ENCODE assay signal across 15 cellular contexts in the genomic region with DNA sequence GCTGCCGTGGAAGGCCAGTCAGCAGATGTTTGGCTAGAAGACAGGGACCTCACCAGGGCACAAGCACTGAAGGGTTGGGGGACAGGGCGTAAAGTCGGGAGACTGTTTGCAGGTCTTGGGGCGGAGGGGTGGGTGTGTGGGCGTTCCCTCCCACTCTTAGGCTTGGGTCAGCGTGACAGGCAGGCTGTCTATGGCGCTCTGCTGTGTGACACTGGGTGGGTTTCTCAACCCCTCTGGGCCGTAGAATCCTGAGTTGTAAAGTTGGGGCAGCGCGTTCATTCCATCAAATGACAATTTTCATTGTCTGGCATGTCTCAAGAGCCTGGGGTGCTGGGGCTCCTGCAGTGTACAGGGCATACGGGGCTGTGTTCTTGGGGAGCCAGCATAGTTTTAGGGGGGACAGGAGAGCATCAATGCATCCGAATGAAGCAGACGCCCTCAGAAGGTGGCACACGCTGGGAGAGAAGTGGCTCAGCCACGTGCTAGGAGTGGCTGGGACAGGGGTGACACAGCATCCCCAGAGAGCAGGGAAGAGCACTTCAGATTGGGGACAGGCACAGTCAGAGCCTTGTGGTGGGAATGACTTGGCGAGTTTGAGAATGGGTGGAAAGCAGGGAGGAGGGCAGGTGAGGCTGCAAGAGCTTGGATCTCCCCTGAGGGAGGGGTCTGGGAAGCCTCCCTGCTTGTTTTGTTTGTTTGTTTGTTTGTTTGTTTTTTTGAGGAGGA. TPM values are rescaled to one million over a fixed set of nuclear protein-coding genes. Genes with fewer than 3 reads are reported as not detected.
A peak's percentile ranks its signal among the peaks of the same experiment; 100 is the strongest.
DNase-seq lines count a peak whose midpoint lies in the region; ATAC-seq, FAIRE-seq and TF ChIP-seq lines count a peak whose summit lies in the region.
"Had no signal": no experiment of that assay in that cellular context is flagged by ENCODE, and none has a peak within 500 bp of the region (broad histone marks: within the 10 kb centered on the region; RNA-seq: fewer than 3 reads in every experiment).

No MANE protein-coding gene starts in this region.

- no peak overlapping the region for H3K4me3 Mint-ChIP-seq in WTC11
- peak overlapping the region; percentile 33 for H3K4me3 Mint-ChIP-seq in endothelial cell (ENCODE audit: unreplicated experiment)
- peak overlapping the region in 1 of 2 donors; percentile 25 for H3K4me3 Mint-ChIP-seq in effector memory CD8-positive, alpha-beta T cell
- H3K4me3 Mint-ChIP-seq: CD14-positive monocyte; CD8-positive, alpha-beta T cell had no signal

- H2AFZ ChIP-seq in HepG2 (ENCODE audit: low read length), result no peak overlapping the region

- H3K27ac ChIP-seq in HepG2 (ENCODE audit: extremely low read length, insufficient read depth, low read length), result no peak overlapping the region
- no peak overlapping the region for H3K27ac ChIP-seq in right lobe of liver
- H3K27ac ChIP-seq: A549 had no signal

- intact Hi-C loops in HepG2 (cut with micrococcal nuclease; ENCODE audit: unreplicated experiment), result loop anchor here (10.0 kb wide), 1 partner anchor 47 kb away; no protein-coding TSS in a partner anchor
- intact Hi-C loops in right lobe of liver (cut with DNase I), result no loop called here
- intact Hi-C loops in mucosa of descending colon (cut with DNase I, micrococcal nuclease), result no loop called here

- TF ChIP-seq POLR2A in HepG2 (IDR thresholded peaks at IDR 0.05; ENCODE audit: insufficient read depth in 1 of 2, low read depth in 2 of 2, low read length in 2 of 2) (no peak), right lobe of liver (IDR thresholded peaks at IDR 0.05) (no peak)

- POLR2A ChIA-PET in HepG2 (lab: Yijun Ruan, JAX), result no interaction called here
- POLR2A ChIA-PET in WTC11 (lab: Charles Lee), result no interaction called here

- H3K4me1 Mint-ChIP-seq in WTC11 (peaks cover 2% of the 10 kb centered on the region; the same call in 1 of the 2 replicates), endothelial cell (ENCODE audit: unreplicated experiment) (peaks cover 3% of the 10 kb centered on the region)
- H3K4me1 Mint-ChIP-seq in effector memory CD8-positive, alpha-beta T cell (ENCODE audit: low read depth in 2 of 2), result peaks cover 13 to 16% of the 10 kb centered on the region in 2 donors

- no peak overlapping the region for H3K4me2 ChIP-seq in HepG2 (ENCODE audit: low read depth, low read length)
- H3K4me2 ChIP-seq: A549 had no signal

- peaks cover 6% of the 10 kb centered on the region; the same call in 1 of the 2 replicates for H4K20me1 ChIP-seq in HepG2 (ENCODE audit: insufficient read depth, low read length)

- no peak overlapping the region for H3K4me3 ChIP-seq in HepG2 (replicated peaks in 1 of 3; ENCODE audit: insufficient read depth in 1 of 3, low read depth in 2 of 3, low read length in 3 of 3)
- H3K4me3 ChIP-seq in right lobe of liver, result no peak overlapping the region
- no peak overlapping the region for H3K4me3 ChIP-seq in mucosa of descending colon
- H3K4me3 ChIP-seq: A549 had no signal

- DNase-seq in HepG2 (ENCODE audit: low spot score), result no peak
- no peak for DNase-seq in right lobe of liver
- DNase-seq in WTC11 (ENCODE audit: low spot score), result no peak
- no peak for DNase-seq in endothelial cell (ENCODE audit: low spot score)
- no peak for DNase-seq in mucosa of descending colon
- DNase-seq in effector memory CD8-positive, alpha-beta T cell, result no peak
- no peak for DNase-seq in activated effector memory CD4-positive, alpha-beta T cell treated with anti-CD3 and anti-CD28 coated beads, Interleukin-2, amount 50 U/mL, for 16 hours
- DNase-seq: CD8-positive, alpha-beta T cell; COR-L47; DND-41; GDM1 had no signal

- no peak for TF ChIP-seq EP300 in HepG2 (IDR thresholded peaks at IDR 0.05; ENCODE audit: low read depth in 2 of 2, low read length in 2 of 2)
- no peak for TF ChIP-seq EP300 in HepG2 (CRISPR knock-in tag; IDR thresholded peaks at IDR 0.05; ENCODE audit: borderline replicate concordance)

- H3K36me3 Mint-ChIP-seq in WTC11, result no peaks in the 10 kb centered on the region
- H3K36me3 Mint-ChIP-seq in endothelial cell (ENCODE audit: low read depth, unreplicated experiment), result no peaks in the 10 kb centered on the region
- peaks cover 10% of the 10 kb centered on the region for H3K36me3 Mint-ChIP-seq in effector memory CD8-positive, alpha-beta T cell (ENCODE audit: insufficient read depth)

- H3K27ac Mint-ChIP-seq in WTC11, result peak overlapping the region; percentile 49; the same call in 1 of the 2 replicates
- H3K27ac Mint-ChIP-seq in endothelial cell (ENCODE audit: unreplicated experiment), result no peak overlapping the region
- H3K27ac Mint-ChIP-seq in effector memory CD8-positive, alpha-beta T cell, result no peak overlapping the region
- H3K27ac Mint-ChIP-seq: CD8-positive, alpha-beta T cell had no signal

- 95% methylated on average over 15 of the region's 16 CpGs for WGBS in HepG2 (ENCODE audit: low lambda C conversion rate)
- WGBS in right lobe of liver (ENCODE audit: insufficient coverage, low coverage, low lambda C conversion rate, missing lambda C conversion rate), result 74% methylated on average over 6 of the region's 16 CpGs

- H3K9me3 Mint-ChIP-seq in WTC11 (no peaks in the 10 kb centered on the region), endothelial cell (ENCODE audit: unreplicated experiment) (no peaks in the 10 kb centered on the region)
- H3K9me3 Mint-ChIP-seq in effector memory CD8-positive, alpha-beta T cell, result no peaks in the 10 kb centered on the region
- H3K9me3 Mint-ChIP-seq: CD8-positive, alpha-beta T cell had no signal

- H3K27me3 Mint-ChIP-seq in WTC11 (ENCODE audit: low read depth), result no peaks in the 10 kb centered on the region
- peaks cover 5% of the 10 kb centered on the region for H3K27me3 Mint-ChIP-seq in endothelial cell (ENCODE audit: unreplicated experiment)
- no peaks in the 10 kb centered on the region for H3K27me3 Mint-ChIP-seq in effector memory CD8-positive, alpha-beta T cell

- no peaks in the 10 kb centered on the region for H3K9me3 ChIP-seq in HepG2 (ENCODE audit: low read length)
- no peaks in the 10 kb centered on the region for H3K9me3 ChIP-seq in right lobe of liver
- H3K9me3 ChIP-seq in mucosa of descending colon, result no peaks in the 10 kb centered on the region
- H3K9me3 ChIP-seq: A549 had no signal

- no TSS peak for BruUV-seq in HepG2 (replicated peaks; lab: Mats Ljungman, UMichigan)

- no peak overlapping the region for H3K9ac ChIP-seq in HepG2 (ENCODE audit: insufficient read depth, low read depth, low read length)

- peaks cover 27% of the 10 kb centered on the region for H3K4me1 ChIP-seq in HepG2 (ENCODE audit: insufficient read depth, low read length)
- peaks cover 0 to 22% (median 0%) of the 10 kb centered on the region in 4 donors for H3K4me1 ChIP-seq in right lobe of liver
- peaks cover 6% of the 10 kb centered on the region for H3K4me1 ChIP-seq in mucosa of descending colon (ENCODE audit: low read depth)

- no peak for TF ChIP-seq CTCF in HepG2 (CRISPR knock-in tag; IDR thresholded peaks at IDR 0.05)
- no peak for TF ChIP-seq CTCF in right lobe of liver (IDR thresholded peaks at IDR 0.05)
- TF ChIP-seq CTCF in WTC11 (IDR thresholded peaks at IDR 0.05), result no peak
- TF ChIP-seq CTCF in endothelial cell (IDR thresholded peaks at IDR 0.05; ENCODE audit: unreplicated experiment), result no peak
- no peak for TF ChIP-seq CTCF in mucosa of descending colon (IDR thresholded peaks at IDR 0.05)

- TF ChIP-seq RAD21 in HepG2 (CRISPR knock-in tag; IDR thresholded peaks at IDR 0.05), result no peak

- no peak for ATAC-seq in HepG2
- ATAC-seq in right lobe of liver, result no peak
- no peak for ATAC-seq in WTC11
- ATAC-seq in mucosa of descending colon, result no peak
- ATAC-seq in effector memory CD8-positive, alpha-beta T cell (replicated peaks), result no peak
- ATAC-seq: A549; CD8-positive, alpha-beta T cell; HCT116 had no signal

- H3K36me3 ChIP-seq in HepG2 (replicated peaks in 1 of 2; ENCODE audit: control insufficient read depth in 1 of 2, insufficient read depth in 2 of 2, low read length in 2 of 2) (no peaks in the 10 kb centered on the region), right lobe of liver (no peaks in the 10 kb centered on the region), mucosa of descending colon (ENCODE audit: low read depth) (no peaks in the 10 kb centered on the region)

- in situ Hi-C loops in HepG2 (cut with HindIII; ENCODE audit: extremely low pct_ligation_motif_present, low pct_unique_long_range_greater_than_20kb), result no loop called here

- H3K79me2 ChIP-seq in HepG2 (ENCODE audit: insufficient read depth, low read length), result peaks cover 51% of the 10 kb centered on the region

- CTCF ChIA-PET in HepG2 (lab: Yijun Ruan, JAX; ENCODE audit: low intra/inter-chr PET ratio, low total read pairs) (no interaction called here), WTC11 (lab: Charles Lee) (no interaction called here)

- H3K27me3 ChIP-seq in HepG2 (ENCODE audit: control insufficient read depth in 1 of 2, insufficient read depth in 2 of 2, low read length in 2 of 2) (no peaks in the 10 kb centered on the region; a peak in 1 of 5 replicates), right lobe of liver (no peaks in the 10 kb centered on the region)

- FAIRE-seq in HepG2 (lab: Jason Lieb, UNC), result no peak
- FAIRE-seq: A549, GM19239 had no signal

RNA-seq across cellular contexts. Expression of gene CRTC1, which starts 4.4 kb away (rescaled TPM):
- total RNA-seq in HepG2 (2016; rRNA removed; fragmentation: Illumina TruSeq; extraction: Trizol) (1.3 and 2.0 TPM in 2 replicates), right lobe of liver (1 to 10 TPM; 1.7 to 7.2 (median 4.9) TPM), WTC11 (2021) (12.3 to 17.0 TPM (median 16.3 TPM) in 3 replicates), endothelial cell (ENCODE audit: unreplicated experiment) (17.5 TPM), mucosa of descending colon (10 to 100 TPM; 11.5 to 15.1 (median 12.5) TPM)
- total RNA-seq in HepG2 (2016; cell fraction: cytosol; rRNA removed; fragmentation: Illumina TruSeq; extraction: Trizol; ENCODE audit: low read depth), result 1.1 and 1.4 TPM in 2 replicates
- total RNA-seq in HepG2 (2016; cell fraction: insoluble cytoplasmic fraction; rRNA removed; fragmentation: Illumina TruSeq; extraction: Trizol), result 1.7 and 2.3 TPM in 2 replicates
- total RNA-seq in HepG2 (2016; cell fraction: membrane; rRNA removed; fragmentation: Illumina TruSeq; extraction: Trizol), result 2.2 TPM in 2 replicates
- total RNA-seq in HepG2 (2016; cell fraction: nucleus; rRNA removed; fragmentation: Illumina TruSeq; extraction: Trizol), result 3.1 and 3.5 TPM in 2 replicates
- polyA plus RNA-seq in HepG2 (2011; rRNA removed), result 2.7 and 3.2 TPM in 2 replicates
- 0.50 and 0.95 TPM in 2 replicates for polyA plus RNA-seq in HepG2 (2011; cell fraction: cytosol; rRNA removed)
- 31.6 and 41.4 TPM in 2 replicates for polyA plus RNA-seq in HepG2 (2011; cell fraction: nucleus; rRNA removed)
- polyA plus RNA-seq in HepG2 (2012), result 6.5 and 6.6 TPM in 2 replicates
- polyA plus RNA-seq in HepG2 (2016; cell fraction: cytosol; fragmentation: Illumina TruSeq; extraction: Trizol; ENCODE audit: low read depth), result 2.6 and 2.8 TPM in 2 replicates
- 5.0 and 6.1 TPM in 2 replicates for polyA plus RNA-seq in HepG2 (2016; cell fraction: insoluble cytoplasmic fraction; fragmentation: Illumina TruSeq; extraction: Trizol; ENCODE audit: low read depth)
- polyA plus RNA-seq in HepG2 (2016; cell fraction: membrane; fragmentation: Illumina TruSeq; extraction: Trizol; ENCODE audit: low read depth), result 4.2 TPM in 2 replicates
- polyA plus RNA-seq in HepG2 (2016; cell fraction: nucleus; fragmentation: Illumina TruSeq; extraction: Trizol; ENCODE audit: insufficient read depth, low read depth), result 17.9 and 20.5 TPM in 2 replicates
- polyA minus RNA-seq in HepG2 (2011; rRNA and poly(A)+ RNA removed; ENCODE audit: low replicate concordance), result 1.4 and 2.3 TPM in 2 replicates
- polyA minus RNA-seq in HepG2 (2011; cell fraction: cytosol; rRNA and poly(A)+ RNA removed), result 2.1 and 2.7 TPM in 2 replicates
- polyA minus RNA-seq in HepG2 (2011; cell fraction: nucleus; rRNA and poly(A)+ RNA removed), result 5.2 and 5.5 TPM in 2 replicates

RNA-seq across cellular contexts. Expression of gene KLHL26, which starts 51.1 kb away (rescaled TPM):
- total RNA-seq in HepG2 (2016; rRNA removed; fragmentation: Illumina TruSeq; extraction: Trizol) (1.7 and 3.4 TPM in 2 replicates), right lobe of liver (1 to 10 TPM; 3.8 to 5.0 (median 4.7) TPM), WTC11 (2021) (13.1 to 14.2 TPM (median 14.2 TPM) in 3 replicates), endothelial cell (ENCODE audit: unreplicated experiment) (5.1 TPM), mucosa of descending colon (10 to 100 TPM in 1 of 3 donors, 1 to 10 TPM in 2; 7.6 to 16.6 (median 8.9) TPM)
- total RNA-seq in HepG2 (2016; cell fraction: cytosol; rRNA removed; fragmentation: Illumina TruSeq; extraction: Trizol; ENCODE audit: low read depth), result 0.30 and 0.35 TPM in 2 replicates
- total RNA-seq in HepG2 (2016; cell fraction: insoluble cytoplasmic fraction; rRNA removed; fragmentation: Illumina TruSeq; extraction: Trizol), result 2.3 and 3.2 TPM in 2 replicates
- 1.5 TPM in 2 replicates for total RNA-seq in HepG2 (2016; cell fraction: membrane; rRNA removed; fragmentation: Illumina TruSeq; extraction: Trizol)
- total RNA-seq in HepG2 (2016; cell fraction: nucleus; rRNA removed; fragmentation: Illumina TruSeq; extraction: Trizol), result 2.7 and 3.4 TPM in 2 replicates
- polyA plus RNA-seq in HepG2 (2011; rRNA removed), result 1.2 and 1.5 TPM in 2 replicates
- 0.91 and 1.1 TPM in 2 replicates for polyA plus RNA-seq in HepG2 (2011; cell fraction: cytosol; rRNA removed)
- polyA plus RNA-seq in HepG2 (2011; cell fraction: nucleus; rRNA removed), result 3.2 and 6.3 TPM in 2 replicates
- 1.5 and 1.8 TPM in 2 replicates for polyA plus RNA-seq in HepG2 (2012)
- polyA plus RNA-seq in HepG2 (2016; cell fraction: cytosol; fragmentation: Illumina TruSeq; extraction: Trizol; ENCODE audit: low read depth), result 0.21 and 0.23 TPM in 2 replicates
- 2.2 and 3.4 TPM in 2 replicates for polyA plus RNA-seq in HepG2 (2016; cell fraction: insoluble cytoplasmic fraction; fragmentation: Illumina TruSeq; extraction: Trizol; ENCODE audit: low read depth)
- 0.58 and 0.76 TPM in 2 replicates for polyA plus RNA-seq in HepG2 (2016; cell fraction: membrane; fragmentation: Illumina TruSeq; extraction: Trizol; ENCODE audit: low read depth)
- polyA plus RNA-seq in HepG2 (2016; cell fraction: nucleus; fragmentation: Illumina TruSeq; extraction: Trizol; ENCODE audit: insufficient read depth, low read depth), result 5.0 and 5.4 TPM in 2 replicates
- 3.3 and 11.9 TPM in 2 replicates for polyA minus RNA-seq in HepG2 (2011; rRNA and poly(A)+ RNA removed; ENCODE audit: low replicate concordance)
- polyA minus RNA-seq in HepG2 (2011; cell fraction: cytosol; rRNA and poly(A)+ RNA removed), result 5.0 and 6.3 TPM in 2 replicates
- 0.99 and 1.3 TPM in 2 replicates for polyA minus RNA-seq in HepG2 (2011; cell fraction: nucleus; rRNA and poly(A)+ RNA removed)
